ENCODE assay signal across 39 cellular contexts in the genomic region with DNA sequence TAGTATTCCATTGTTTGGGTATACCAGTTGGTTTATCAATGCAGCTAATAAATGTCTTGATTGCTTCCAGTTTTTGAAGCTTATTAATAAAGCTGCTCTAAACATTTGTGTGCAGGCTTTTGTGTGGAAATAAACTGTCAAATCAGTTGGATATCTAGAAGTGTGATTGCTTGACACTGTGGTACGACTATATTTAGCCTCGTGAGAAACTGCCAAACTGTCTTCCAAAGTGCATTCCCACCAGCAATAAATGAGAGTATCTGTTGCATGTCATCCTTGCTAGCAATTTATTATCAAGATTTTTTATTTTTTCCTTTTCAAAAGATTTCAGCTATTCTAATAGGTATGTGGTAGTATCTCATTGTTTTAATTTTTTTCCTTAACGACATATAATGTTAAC. TPM values are rescaled to one million over a fixed set of nuclear protein-coding genes. Genes with fewer than 3 reads are reported as not detected.
"Had no signal": no experiment of that assay in that cellular context is flagged by ENCODE, and none has a peak within 500 bp of the region (broad histone marks: within the 10 kb centered on the region; RNA-seq: fewer than 3 reads in every experiment).

No MANE protein-coding gene starts in this region.

- H3K9me3 ChIP-seq: adrenal gland, ascending aorta, body of pancreas, breast epithelium had no signal

- ATAC-seq: activated naive CD4-positive, alpha-beta T cell treated with anti-CD3 and anti-CD28 coated beads, Interleukin-2, amount 50 U/mL, for 72 hours; activated naive CD8-positive, alpha-beta T cell treated with anti-CD3 and anti-CD28 coated beads, Interleukin-2, amount 50 U/mL, for 24 hours; activated T-cell treated with anti-CD3 and anti-CD28 coated beads, Interleukin-2, amount 50 U/mL, for 4 hours; activated T-cell treated with anti-CD3 and anti-CD28 coated beads, Interleukin-2, amount 50 U/mL, for 72 hours; activated T-helper 17 cell treated with anti-CD3 and anti-CD28 coated beads, Interleukin-2, amount 50 U/mL, for 72 hours; body of pancreas had no signal

- H3K36me3 ChIP-seq: adrenal gland, ascending aorta, brain microvascular endothelial cell, breast epithelium, cardiac muscle cell had no signal

- H3K27ac ChIP-seq: adrenal gland, ascending aorta, body of pancreas, brain microvascular endothelial cell, breast epithelium, cardiac muscle cell had no signal

- H3K4me3 ChIP-seq: adrenal gland, ascending aorta, body of pancreas, breast epithelium, cardiac muscle cell had no signal

- H3K4me1 ChIP-seq: adrenal gland, ascending aorta, body of pancreas, breast epithelium had no signal

- H3K27me3 ChIP-seq: adrenal gland, ascending aorta, body of pancreas, brain microvascular endothelial cell, breast epithelium, cardiac muscle cell had no signal

- DNase-seq: activated effector memory CD4-positive, alpha-beta T cell treated with anti-CD3 and anti-CD28 coated beads, Interleukin-2, amount 50 U/mL, for 16 hours; activated effector memory CD4-positive, alpha-beta T cell treated with Interleukin-2 at 50 U/mL for 16 hours; activated gamma-delta T cell; activated gamma-delta T cell treated with Interleukin-2 at 50 U/mL for 16 hours; activated naive CD4-positive, alpha-beta T cell; activated naive CD4-positive, alpha-beta T cell treated with anti-CD3 and anti-CD28 coated beads for 36 hours; activated naive CD4-positive, alpha-beta T cell treated with anti-CD3 and anti-CD28 coated beads, Interleukin-2, amount 10 ng/mL, durations not matched to agents 7 days and 5 days; activated naive CD4-positive, alpha-beta T cell treated with anti-CD3 and anti-CD28 coated beads, Interleukin-2, amount 50 U/mL, for 16 hours; activated naive CD4-positive, alpha-beta T cell treated with Interleukin-2 at 50 U/mL for 16 hours; activated naive CD8-positive, alpha-beta T cell treated with anti-CD3 and anti-CD28 coated beads for 36 hours; activated naive CD8-positive, alpha-beta T cell treated with anti-CD3 and anti-CD28 coated beads, Interleukin-2, amount 10 ng/mL, durations not matched to agents 7 days and 5 days; activated naive CD8-positive, alpha-beta T cell treated with anti-CD3 and anti-CD28 coated beads, Interleukin-2, amount 50 U/mL, for 24 hours; activated T-cell treated with anti-CD3 and anti-CD28 coated beads for 4 hours; activated T-cell treated with anti-CD3 and anti-CD28 coated beads, Interleukin-2, amount 50 U/mL, for 1 hour; activated T-cell treated with anti-CD3 and anti-CD28 coated beads, Interleukin-2, amount 50 U/mL, for 24 hours; activated T-cell treated with anti-CD3 and anti-CD28 coated beads, Interleukin-2, amount 50 U/mL, for 4 hours; activated T-cell treated with anti-CD3 and anti-CD28 coated beads, Interleukin-2, amount 50 U/mL, for 48 hours; activated T-cell treated with anti-CD3 and anti-CD28 coated beads, Interleukin-2, amount 50 U/mL, for 72 hours; adrenal gland; amniotic stem cell; amygdala; anterior cingulate cortex; aorta; body of pancreas; brain microvascular endothelial cell; caudate nucleus; central memory CD4-positive, alpha-beta T cell; cerebellar nuclear complex had no signal

RNA-seq across cellular contexts. Expression of a gene that starts 37.5 kb away (rescaled TPM):
- total RNA-seq: activated naive CD4-positive, alpha-beta T cell treated with anti-CD3 and anti-CD28 coated beads for 36 hours; activated naive CD4-positive, alpha-beta T cell treated with anti-CD3 and anti-CD28 coated beads, Interleukin-2, amount 50 U/mL, for 72 hours; activated naive CD8-positive, alpha-beta T cell treated with anti-CD3 and anti-CD28 coated beads for 36 hours; activated naive CD8-positive, alpha-beta T cell treated with anti-CD3 and anti-CD28 coated beads, Interleukin-2, amount 10 ng/mL, durations not matched to agents 7 days and 5 days; activated T-cell treated with anti-CD3 and anti-CD28 coated beads, Interleukin-2, amount 50 U/mL, for 4 hours; activated T-cell treated with anti-CD3 and anti-CD28 coated beads, Interleukin-2, amount 50 U/mL, for 72 hours; activated T-helper 1 cell treated with anti-CD3 and anti-CD28 coated beads, Interleukin-12 subunit alpha, Interleukin-12 subunit beta, Interleukin-2, Interleukin-4 antibody, amounts not matched to agents 30 ng/mL and 10 ng/mL and 1 ng/mL, durations not matched to agents 14 hours and 24 hours and 36 hours; activated T-helper 17 cell treated with anti-CD3 and anti-CD28 coated beads, Interleukin-2, amount 50 U/mL, for 72 hours; activated T-helper 2 cell treated with anti-CD3 and anti-CD28 coated beads, Interferon-gamma antibody, Interleukin-2, Interleukin-4, amounts not matched to agents 10 μg/mL and 5 μg/mL and 100 μg/mL, durations not matched to agents 14 hours and 24 hours and 36 hours; adrenal gland; aorta; ascending aorta; astrocyte; body of pancreas; bronchial epithelial cell; cardiac muscle cell; cardiac septum; cerebellum had no signal
- polyA plus RNA-seq: aorta, cardiac muscle cell had no signal
